ENCODE assay signal across 8 cellular contexts in the genomic region with DNA sequence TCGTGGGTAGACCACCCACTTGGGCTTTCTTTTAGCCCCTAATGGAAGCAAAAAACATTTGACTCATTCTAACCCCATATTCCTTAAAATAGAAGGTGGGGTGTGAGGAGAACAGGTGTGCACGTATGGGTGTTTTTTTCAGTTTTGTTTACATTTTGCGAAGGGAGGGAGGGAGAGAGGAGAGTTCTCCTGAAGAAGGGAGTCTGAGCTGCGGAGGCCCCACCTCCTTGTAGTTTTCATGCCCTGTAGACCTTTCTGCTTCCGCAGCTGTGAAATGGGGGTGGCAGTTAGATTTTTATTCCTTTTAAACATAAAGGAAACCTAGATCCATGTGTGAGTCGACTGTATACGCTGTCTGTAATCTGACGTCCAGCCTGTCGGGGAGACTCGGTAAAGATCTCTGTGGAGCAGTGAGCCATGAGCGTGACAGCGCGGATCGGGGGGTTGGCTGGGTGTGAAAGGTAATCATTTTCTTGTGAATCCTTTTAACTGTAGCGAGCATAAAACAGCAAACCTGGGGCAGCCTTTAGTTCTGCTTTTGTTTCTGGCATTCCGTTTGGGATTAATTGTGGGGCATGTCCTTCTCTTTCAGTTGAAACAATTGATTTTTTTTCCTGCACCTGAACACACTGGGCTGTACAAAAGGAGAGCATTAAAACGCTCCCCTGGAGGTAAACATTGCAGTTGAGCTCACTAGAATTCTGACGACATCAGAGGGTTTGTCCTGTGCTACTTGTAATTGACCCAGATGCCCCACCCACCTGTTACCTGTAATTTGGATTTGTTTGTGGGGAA. TPM values are rescaled to one million over a fixed set of nuclear protein-coding genes. Genes with fewer than 3 reads are reported as not detected.
DNase-seq lines count a peak whose midpoint lies in the region; ATAC-seq and TF ChIP-seq lines count a peak whose summit lies in the region.

No MANE protein-coding gene starts in this region.

- H3K27ac ChIP-seq in C4-2B: peak overlapping the region; percentile 89
- peak overlapping the region in 1 of 2 donors; percentile 89 for H3K27ac ChIP-seq in tibial artery

- H3K4me3 ChIP-seq in tibial artery: peak overlapping the region; percentile 72 to 97

- no peaks in the 10 kb centered on the region for H3K9me3 Mint-ChIP-seq in activated naive CD4-positive, alpha-beta T cell treated with anti-CD3 and anti-CD28 coated beads, Interleukin-2, amount 50 U/mL, for 72 hours

- TF ChIP-seq CTCF in C4-2B (conservative IDR thresholded peaks at IDR 0.05): no peak
- no peak for TF ChIP-seq CTCF in tibial artery (IDR thresholded peaks at IDR 0.05)

- peaks cover 0 to 59% (median 32%) of the 10 kb centered on the region in 4 donors for H3K4me1 ChIP-seq in tibial artery

- DNase-seq in HuH-7 (ENCODE audit: low spot score) (peak; percentile 53), kidney glomerular epithelial cell (lab: John Stamatoyannopoulos, UW) (peak; percentile 50), tibial artery (no peak), NOMO-1 treated with DMSO at 0.1 percent for 48 hours (lab: John Stamatoyannopoulos, UW; ENCODE audit: unreplicated experiment) (no peak), dedifferentiated amniotic fluid mesenchymal stem cell (ENCODE audit: extremely low spot score) (no peak), NCI-H1092 treated with DMSO at 0.1 percent for 48 hours (lab: John Stamatoyannopoulos, UW) (no peak)
- no peak for DNase-seq in activated naive CD4-positive, alpha-beta T cell treated with anti-CD3 and anti-CD28 coated beads, Interleukin-2, amount 50 U/mL, for 72 hours (ENCODE audit: low spot score in 2 of 2)

- no peaks in the 10 kb centered on the region for H3K27me3 ChIP-seq in tibial artery

- no peak for ATAC-seq in activated naive CD4-positive, alpha-beta T cell treated with anti-CD3 and anti-CD28 coated beads, Interleukin-2, amount 50 U/mL, for 72 hours

- peaks cover 27 to 46% of the 10 kb centered on the region in 2 donors for H3K36me3 Mint-ChIP-seq in activated naive CD4-positive, alpha-beta T cell treated with anti-CD3 and anti-CD28 coated beads, Interleukin-2, amount 50 U/mL, for 72 hours

- no peaks in the 10 kb centered on the region for H3K9me3 ChIP-seq in tibial artery

- intact Hi-C loops in tibial artery (cut with DNase I; ENCODE audit: low total_unique reads): loop anchor here (5.0 kb wide), 1 partner anchor 147 kb away; no protein-coding TSS in a partner anchor

- peak overlapping the region; percentile 84 to 92 for H3K27ac Mint-ChIP-seq in activated naive CD4-positive, alpha-beta T cell treated with anti-CD3 and anti-CD28 coated beads, Interleukin-2, amount 50 U/mL, for 72 hours

- peaks cover 0 to 9% (median 0%) of the 10 kb centered on the region in 3 donors for H3K36me3 ChIP-seq in tibial artery

RNA-seq across cellular contexts. Expression of a gene that starts 2.3 kb away (rescaled TPM):
- 100 to 1,000 TPM in 1 of 2 donors, 10 to 100 TPM in 1; 81.6 to 109 TPM for total RNA-seq in activated naive CD4-positive, alpha-beta T cell treated with anti-CD3 and anti-CD28 coated beads, Interleukin-2, amount 50 U/mL, for 72 hours

RNA-seq across cellular contexts. Expression of a gene that starts 42.9 kb away (rescaled TPM):
- not detected for total RNA-seq in activated naive CD4-positive, alpha-beta T cell treated with anti-CD3 and anti-CD28 coated beads, Interleukin-2, amount 50 U/mL, for 72 hours

Comparison
In these comparisons a context has a peak if more than half of its experiments do, and no peak if none do; other contexts are left out.
1. DNase-seq: peak in HuH-7 (single experiment) and kidney glomerular epithelial cell (single experiment); none in activated naive CD4-positive, alpha-beta T cell treated with anti-CD3 and anti-CD28 coated beads, Interleukin-2, amount 50 U/mL, for 72 hours (0 of 2), tibial artery (0 of 2), NOMO-1 treated with DMSO at 0.1 percent for 48 hours (single experiment), dedifferentiated amniotic fluid mesenchymal stem cell (single experiment) and NCI-H1092 treated with DMSO at 0.1 percent for 48 hours (single experiment).